In genomic region chr15:94294556-94294955, GRCh38 we compare ENCODE assay signal across 21 cellular contexts.
DNase-seq lines count a peak whose midpoint lies in the region; TF ChIP-seq lines count a peak whose summit lies in the region.
"Had no signal": no experiment of that assay in that cellular context is flagged by ENCODE, and none has a peak within 500 bp of the region (broad histone marks: within the 10 kb centered on the region; RNA-seq: fewer than 3 reads in every experiment).

No MANE protein-coding gene starts in this region.

- no peak overlapping the region for H3K27ac Mint-ChIP-seq in HFFc6
- no peak overlapping the region for H3K27ac Mint-ChIP-seq in neural progenitor cell

- peaks cover 39% of the 10 kb centered on the region for H3K4me1 ChIP-seq in BLaER1
- H3K4me1 ChIP-seq in neural progenitor cell, result no peaks in the 10 kb centered on the region
- peaks cover 0 to 17% (median 1%) of the 10 kb centered on the region in 4 donors for H3K4me1 ChIP-seq in Peyer's patch
- H3K4me1 ChIP-seq: suprapubic skin, vagina had no signal

- peaks cover 21% of the 10 kb centered on the region; the same call in 1 of the 2 replicates for H3K9me3 ChIP-seq in BLaER1
- H3K9me3 ChIP-seq in neural progenitor cell (ENCODE audit: low read depth), result no peaks in the 10 kb centered on the region
- H3K9me3 ChIP-seq in Peyer's patch, result no peaks in the 10 kb centered on the region
- H3K9me3 ChIP-seq: suprapubic skin, vagina had no signal

- no peaks in the 10 kb centered on the region for H3K27me3 Mint-ChIP-seq in HFFc6 (ENCODE audit: insufficient read depth)
- no peaks in the 10 kb centered on the region for H3K27me3 Mint-ChIP-seq in neural progenitor cell (ENCODE audit: insufficient read depth, low read depth)
- H3K27me3 Mint-ChIP-seq: naive thymus-derived CD4-positive, alpha-beta T cell had no signal

- no peak for TF ChIP-seq POLR2A in Peyer's patch (IDR thresholded peaks at IDR 0.05)

- no peaks in the 10 kb centered on the region for H3K79me2 ChIP-seq in neural progenitor cell (ENCODE audit: low read depth)

- TF ChIP-seq CTCF in HFFc6 (IDR thresholded peaks at IDR 0.05) (no peak), neural progenitor cell (IDR thresholded peaks at IDR 0.05) (no peak), Peyer's patch (IDR thresholded peaks at IDR 0.05) (no peak)

- H4K20me1 ChIP-seq in BLaER1 (no peaks in the 10 kb centered on the region), neural progenitor cell (ENCODE audit: low read depth) (no peaks in the 10 kb centered on the region)

- H3K4me3 ChIP-seq in BLaER1 (no peak overlapping the region), neural progenitor cell (no peak overlapping the region), Peyer's patch (no peak overlapping the region)
- H3K4me3 ChIP-seq: K562, suprapubic skin, vagina had no signal

- H3F3A ChIP-seq in neural progenitor cell (ENCODE audit: low read depth), result no peaks in the 10 kb centered on the region

- no peak overlapping the region for H3K27ac ChIP-seq in BLaER1
- H3K27ac ChIP-seq in neural progenitor cell, result no peak overlapping the region
- peak overlapping the region in 2 of 4 donors; percentile 8 to 15 for H3K27ac ChIP-seq in Peyer's patch
- H3K27ac ChIP-seq: suprapubic skin, vagina had no signal

- H3K36me3 ChIP-seq in BLaER1 (0 out of 2 replicates have a peak, but pooled peaks cover 3% of the 10 kb centered on the region), neural progenitor cell (no peaks in the 10 kb centered on the region), Peyer's patch (no peaks in the 10 kb centered on the region)
- H3K36me3 ChIP-seq: suprapubic skin, vagina had no signal

- H3K4me2 ChIP-seq in BLaER1 (peak overlapping the region; percentile 71), neural progenitor cell (no peak overlapping the region)

- H3K9ac ChIP-seq in BLaER1 (no peak overlapping the region), neural progenitor cell (no peak overlapping the region)

- DNase-seq in HFFc6, result peak; percentile 44
- DNase-seq in amniotic epithelial cell (ENCODE audit: low read depth), result peak; percentile 87
- no peak for DNase-seq in neural progenitor cell (ENCODE audit: low spot score)
- no peak for DNase-seq in NCI-H1436 (lab: John Stamatoyannopoulos, UW)
- no peak for DNase-seq in activated effector memory CD4-positive, alpha-beta T cell treated with anti-CD3 and anti-CD28 coated beads, Interleukin-2, amount 50 U/mL, for 16 hours
- no peak for DNase-seq in Peyer's patch
- DNase-seq: activated CD4-positive, alpha-beta T cell treated with anti-CD3 and anti-CD28 coated beads, Interleukin-2, amount 50 U/mL, for 1 hour; activated gamma-delta T cell treated with Interleukin-2 at 50 U/mL for 16 hours; amniotic stem cell; DMS79; head of caudate nucleus; naive thymus-derived CD4-positive, alpha-beta T cell; NCI-H1694; NCI-H748 treated with DMSO at 0.1 percent for 48 hours; posterior cingulate gyrus; Right ventricle myocardium superior had no signal

- peak overlapping the region; percentile 26 for H2AFZ ChIP-seq in neural progenitor cell (replicated peaks)

- peaks cover 5% of the 10 kb centered on the region; the same call in 1 of the 2 replicates for H3K4me1 Mint-ChIP-seq in HFFc6 (ENCODE audit: low read depth)
- peaks cover 3% of the 10 kb centered on the region for H3K4me1 Mint-ChIP-seq in neural progenitor cell

- peaks cover 19% of the 10 kb centered on the region for H3K9me3 Mint-ChIP-seq in HFFc6
- H3K9me3 Mint-ChIP-seq in neural progenitor cell, result peaks cover 2% of the 10 kb centered on the region
- H3K9me3 Mint-ChIP-seq: dendritic cell treated with granulocyte-macrophage colony-stimulating factor and Interleukin-4, amounts not matched to agents 40 ng/mL and 50 ng/mL, for 4 days had no signal

- H3K4me3 Mint-ChIP-seq in HFFc6 (no peak overlapping the region), neural progenitor cell (no peak overlapping the region)
- H3K4me3 Mint-ChIP-seq: dendritic cell treated with granulocyte-macrophage colony-stimulating factor and Interleukin-4, amounts not matched to agents 40 ng/mL and 50 ng/mL, for 4 days had no signal

- no peaks in the 10 kb centered on the region for H3K27me3 ChIP-seq in BLaER1
- no peaks in the 10 kb centered on the region for H3K27me3 ChIP-seq in neural progenitor cell
- no peaks in the 10 kb centered on the region for H3K27me3 ChIP-seq in Peyer's patch
- H3K27me3 ChIP-seq: suprapubic skin, vagina had no signal

- H3K36me3 Mint-ChIP-seq in HFFc6 (ENCODE audit: low read depth), result no peaks in the 10 kb centered on the region
- H3K36me3 Mint-ChIP-seq in neural progenitor cell, result no peaks in the 10 kb centered on the region

Comparison
In these comparisons a context has a peak if more than half of its experiments do, and no peak if none do; other contexts are left out.
1. DNase-seq: peak in HFFc6 (single experiment) and amniotic epithelial cell (single experiment); none in neural progenitor cell (single experiment), NCI-H1436 (single experiment), activated effector memory CD4-positive, alpha-beta T cell treated with anti-CD3 and anti-CD28 coated beads, Interleukin-2, amount 50 U/mL, for 16 hours (single experiment) and Peyer's patch (0 of 3).